ENCODE assay signal across 16 cellular contexts in genomic region chr1:160189649-160190625, GRCh38. TPM values are rescaled to one million over a fixed set of nuclear protein-coding genes. Genes with fewer than 3 reads are reported as not detected.
DNase-seq lines count a peak whose midpoint lies in the region; ATAC-seq and TF ChIP-seq lines count a peak whose summit lies in the region.
"Had no signal": no experiment of that assay in that cellular context is flagged by ENCODE, and none has a peak within 500 bp of the region (broad histone marks: within the 10 kb centered on the region; RNA-seq: fewer than 3 reads in every experiment).

Gene CASQ1, plus strand, starts transcription at chr1:160190575. Its CDS starts 177 bp downstream, at chr1:160190752.

- no peak for ATAC-seq in HG03432 (IDR thresholded peaks at IDR 0.05; ENCODE audit: unreplicated experiment)
- no peak for ATAC-seq in stimulated activated effector memory CD8-positive, alpha-beta T cell treated with anti-CD3 and anti-CD28 coated beads, Interleukin-12 subunit alpha, Interleukin-12 subunit beta, amount 100 ng/mL, for 72 hours
- ATAC-seq in HG02588 (IDR thresholded peaks at IDR 0.05; ENCODE audit: unreplicated experiment), result no peak
- ATAC-seq: body of pancreas; natural killer cell treated with Interleukin-12 subunit alpha and Interleukin-12 subunit beta and Interleukin-15 and Interleukin-18, amount 100 ng/mL, for 72 hours had no signal

- H3K4me3 Mint-ChIP-seq in stimulated activated effector memory CD8-positive, alpha-beta T cell treated with anti-CD3 and anti-CD28 coated beads, Interleukin-12 subunit alpha, Interleukin-12 subunit beta, amount 100 ng/mL, for 72 hours, result no peak within 1 kb of the TSS
- H3K4me3 Mint-ChIP-seq: natural killer cell treated with Interleukin-12 subunit alpha and Interleukin-12 subunit beta and Interleukin-15 and Interleukin-18, amount 100 ng/mL, for 72 hours had no signal

- H3K4me3 ChIP-seq in foreskin fibroblast (ENCODE audit: low read depth in 1 of 2, low read length in 2 of 2) (no peak within 1 kb of the TSS), parathyroid adenoma (ENCODE audit: low read depth, low read length) (no peak within 1 kb of the TSS), H7 (ENCODE audit: insufficient read depth, low read depth, low read length) (no peak within 1 kb of the TSS)
- H3K4me3 ChIP-seq: body of pancreas had no signal

- no peak within 1 kb of the TSS for H3K9ac ChIP-seq in parathyroid adenoma

- H3K4me1 ChIP-seq in parathyroid adenoma, result peaks cover 4% of the 10 kb centered on the region

- H2AFZ ChIP-seq in parathyroid adenoma, result peak within 1 kb of the TSS; percentile 28

- H3K79me2 ChIP-seq in parathyroid adenoma, result no peaks in the 10 kb centered on the region

- TF ChIP-seq CTCF in foreskin fibroblast (IDR thresholded peaks at IDR 0.05; ENCODE audit: low read depth, low read length) (no peak), parathyroid adenoma (IDR thresholded peaks at IDR 0.05) (no peak)

- peak; percentile 57 for DNase-seq in AG20443 (ENCODE audit: low spot score)
- peak; percentile 25 to 81 for DNase-seq in NCI-H446 (lab: John Stamatoyannopoulos, UW)
- peak; percentile 21 to 61 for DNase-seq in foreskin fibroblast
- DNase-seq in stimulated activated effector memory CD8-positive, alpha-beta T cell treated with anti-CD3 and anti-CD28 coated beads, Interleukin-12 subunit alpha, Interleukin-12 subunit beta, amount 100 ng/mL, for 72 hours (ENCODE audit: low spot score in 2 of 2), result no peak
- DNase-seq in H7, result no peak
- DNase-seq: activated T-cell treated with anti-CD3 and anti-CD28 coated beads, Interleukin-2, amount 50 U/mL, for 1 hour; DMS79 treated with DMSO at 0.1 percent for 48 hours; MV-4-11; NCI-H524; SIG-M5; WERI-Rb-1 had no signal

- no peaks in the 10 kb centered on the region for H3K36me3 Mint-ChIP-seq in stimulated activated effector memory CD8-positive, alpha-beta T cell treated with anti-CD3 and anti-CD28 coated beads, Interleukin-12 subunit alpha, Interleukin-12 subunit beta, amount 100 ng/mL, for 72 hours
- H3K36me3 Mint-ChIP-seq: natural killer cell treated with Interleukin-12 subunit alpha and Interleukin-12 subunit beta and Interleukin-15 and Interleukin-18, amount 100 ng/mL, for 72 hours had no signal

- no peaks in the 10 kb centered on the region for H3K36me3 ChIP-seq in parathyroid adenoma (ENCODE audit: control insufficient read depth, insufficient read depth, low read length)
- no peaks in the 10 kb centered on the region for H3K36me3 ChIP-seq in H7 (replicated peaks; ENCODE audit: control insufficient read depth, insufficient read depth, low read length)
- H3K36me3 ChIP-seq: WERI-Rb-1 had no signal

- no peak within 1 kb of the TSS for H3K4me2 ChIP-seq in parathyroid adenoma (ENCODE audit: low read length)

- no peak within 1 kb of the TSS for H3K27ac Mint-ChIP-seq in stimulated activated effector memory CD8-positive, alpha-beta T cell treated with anti-CD3 and anti-CD28 coated beads, Interleukin-12 subunit alpha, Interleukin-12 subunit beta, amount 100 ng/mL, for 72 hours
- H3K27ac Mint-ChIP-seq: natural killer cell treated with Interleukin-12 subunit alpha and Interleukin-12 subunit beta and Interleukin-15 and Interleukin-18, amount 100 ng/mL, for 72 hours had no signal

- H3K4me1 Mint-ChIP-seq in stimulated activated effector memory CD8-positive, alpha-beta T cell treated with anti-CD3 and anti-CD28 coated beads, Interleukin-12 subunit alpha, Interleukin-12 subunit beta, amount 100 ng/mL, for 72 hours, result no peaks in the 10 kb centered on the region

- no peak within 1 kb of the TSS for H3K27ac ChIP-seq in parathyroid adenoma
- H3K27ac ChIP-seq: body of pancreas, WERI-Rb-1 had no signal

- H3K27me3 ChIP-seq in parathyroid adenoma (ENCODE audit: control insufficient read depth, insufficient read depth, low read length), result no peaks in the 10 kb centered on the region
- H3K27me3 ChIP-seq in H7 (ENCODE audit: control insufficient read depth, insufficient read depth, low read length), result no peaks in the 10 kb centered on the region; the same call in 1 of the 2 replicates
- H3K27me3 ChIP-seq: body of pancreas had no signal

- H3K9me3 ChIP-seq in parathyroid adenoma (ENCODE audit: control insufficient read depth, low read length), result no peaks in the 10 kb centered on the region
- H3K9me3 ChIP-seq: body of pancreas had no signal

- no peaks in the 10 kb centered on the region for H3K9me3 Mint-ChIP-seq in stimulated activated effector memory CD8-positive, alpha-beta T cell treated with anti-CD3 and anti-CD28 coated beads, Interleukin-12 subunit alpha, Interleukin-12 subunit beta, amount 100 ng/mL, for 72 hours
- H3K9me3 Mint-ChIP-seq: natural killer cell treated with Interleukin-12 subunit alpha and Interleukin-12 subunit beta and Interleukin-15 and Interleukin-18, amount 100 ng/mL, for 72 hours had no signal

RNA-seq across cellular contexts. Expression of gene CASQ1, which starts in this region (rescaled TPM):
- 4.2 and 4.4 TPM in 2 replicates for total RNA-seq in H7 (2014; rRNA removed; shearing (Covaris generic))
- total RNA-seq: body of pancreas; natural killer cell treated with Interleukin-12 subunit alpha and Interleukin-12 subunit beta and Interleukin-15 and Interleukin-18, amount 100 ng/mL, for 72 hours had no signal

Comparison
In these comparisons a context has a peak if more than half of its experiments do, and no peak if none do; other contexts are left out.
1. DNase-seq: peak in AG20443 (single experiment), NCI-H446 (2 of 2) and foreskin fibroblast (2 of 2); none in stimulated activated effector memory CD8-positive, alpha-beta T cell treated with anti-CD3 and anti-CD28 coated beads, Interleukin-12 subunit alpha, Interleukin-12 subunit beta, amount 100 ng/mL, for 72 hours (0 of 2) and H7 (single experiment).